ENCODE assay signal across 14 cellular contexts in the genomic region with DNA sequence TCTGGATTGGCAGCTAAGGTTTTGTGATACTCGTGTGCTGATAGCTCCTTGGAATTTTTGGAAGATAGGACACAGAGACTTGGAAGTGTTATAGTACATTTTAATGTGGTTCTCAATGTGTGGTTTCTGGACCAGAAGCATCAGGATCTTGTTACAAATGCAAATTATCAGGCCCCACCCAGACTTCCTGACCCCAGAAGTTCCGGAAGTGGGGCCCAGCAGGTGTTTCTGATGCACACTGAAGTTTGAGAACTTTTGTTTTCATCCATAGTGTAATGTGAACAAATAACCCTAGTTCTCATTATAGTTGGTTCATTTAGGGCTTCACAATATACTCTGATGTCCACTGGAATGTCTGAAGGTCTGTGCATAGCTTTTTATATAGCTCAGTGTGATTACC. TPM values are rescaled to one million over a fixed set of nuclear protein-coding genes. Genes with fewer than 3 reads are reported as not detected.
DNase-seq lines count a peak whose midpoint lies in the region; ATAC-seq and FAIRE-seq lines count a peak whose summit lies in the region.
"Had no signal": no experiment of that assay in that cellular context is flagged by ENCODE, and none has a peak within 500 bp of the region (broad histone marks: within the 10 kb centered on the region; RNA-seq: fewer than 3 reads in every experiment).

No MANE protein-coding gene starts in this region.

- peaks cover 0 to 9% of the 10 kb centered on the region in 2 donors for H3K27me3 Mint-ChIP-seq in T-cell
- no peaks in the 10 kb centered on the region for H3K27me3 Mint-ChIP-seq in stimulated activated memory B cell treated with anti-CD40 and anti-IgM and Interleukin-4, amounts not matched to agents 10 μg/mL and 1 μg/mL and 100 μg/mL, for 72 hours

- FAIRE-seq in RCC 7860 (lab: Jason Lieb, UNC) = no peak
- FAIRE-seq: G401.6 had no signal

- no peaks in the 10 kb centered on the region for H3K9me3 Mint-ChIP-seq in T-cell
- H3K9me3 Mint-ChIP-seq in stimulated activated memory B cell treated with anti-CD40 and anti-IgM and Interleukin-4, amounts not matched to agents 10 μg/mL and 1 μg/mL and 100 μg/mL, for 72 hours = peaks cover 2% of the 10 kb centered on the region

- peak overlapping the region; percentile 85 to 89 for H3K27ac Mint-ChIP-seq in T-cell
- peak overlapping the region; percentile 70 for H3K27ac Mint-ChIP-seq in stimulated activated memory B cell treated with anti-CD40 and anti-IgM and Interleukin-4, amounts not matched to agents 10 μg/mL and 1 μg/mL and 100 μg/mL, for 72 hours

- DNase-seq in stimulated activated CD4-positive, alpha-beta T cell treated with anti-CD3 and anti-CD28 coated beads, Interleukin-15, amount 100 ng/mL, for 24 hours = peak; percentile 3
- DNase-seq in stimulated activated CD4-positive, alpha-beta T cell treated with anti-CD3 and anti-CD28 coated beads, Interleukin-4, amount 100 ng/mL, for 1 hour = no peak
- peak in 28 of 34 experiments; percentile 2 to 43 (median 10) for DNase-seq in T-cell
- DNase-seq in head of caudate nucleus = no peak
- DNase-seq in H4 (ENCODE audit: low spot score) = no peak
- no peak for DNase-seq in RCC 7860 (ENCODE audit: low spot score)
- DNase-seq: NCI-H1436, posterior cingulate gyrus, trophoblast cell had no signal

- CTCF ChIA-PET in T-cell (lab: Charles Lee) = interaction anchor here (0.6 to 1.3 kb wide), 2 partner anchors 66 to 526 kb away, joined by 4 read pairs; no protein-coding TSS in a partner anchor

- POLR2A ChIA-PET in T-cell (lab: Charles Lee) = no interaction called here

- peaks cover 18 to 30% (median 23%) of the 10 kb centered on the region in 3 donors for H3K4me1 Mint-ChIP-seq in T-cell
- peaks cover 23% of the 10 kb centered on the region for H3K4me1 Mint-ChIP-seq in stimulated activated memory B cell treated with anti-CD40 and anti-IgM and Interleukin-4, amounts not matched to agents 10 μg/mL and 1 μg/mL and 100 μg/mL, for 72 hours

- H3K4me3 Mint-ChIP-seq in T-cell = peak overlapping the region in 1 of 3 donors; percentile 37
- no peak overlapping the region for H3K4me3 Mint-ChIP-seq in stimulated activated memory B cell treated with anti-CD40 and anti-IgM and Interleukin-4, amounts not matched to agents 10 μg/mL and 1 μg/mL and 100 μg/mL, for 72 hours

- ATAC-seq in HG02759 (IDR thresholded peaks at IDR 0.05; ENCODE audit: unreplicated experiment) (peak; percentile 63), T-cell (replicated peaks in 1 of 4) (peak in 3 of 4 experiments; percentile 37 to 73 (median 46))
- ATAC-seq in stimulated activated memory B cell treated with anti-CD40 and anti-IgM and Interleukin-4, amounts not matched to agents 10 μg/mL and 1 μg/mL and 100 μg/mL, for 72 hours = no peak

- intact Hi-C loops in head of caudate nucleus (cut with DNase I) = no loop called here

- no peaks in the 10 kb centered on the region for H3K36me3 Mint-ChIP-seq in T-cell
- no peaks in the 10 kb centered on the region for H3K36me3 Mint-ChIP-seq in stimulated activated memory B cell treated with anti-CD40 and anti-IgM and Interleukin-4, amounts not matched to agents 10 μg/mL and 1 μg/mL and 100 μg/mL, for 72 hours

RNA-seq across cellular contexts. Expression of a gene that starts 49.6 kb away (rescaled TPM):
- total RNA-seq in T-cell = 10 to 100 TPM; 21.5 to 32.2 (median 31.5) TPM
- total RNA-seq in H4 (2014; rRNA removed; shearing (Covaris generic)) = 135 and 214 TPM in 2 replicates

RNA-seq across cellular contexts. Expression of a gene that starts 57.6 kb away (rescaled TPM):
- total RNA-seq in T-cell = not detected
- not detected in 2 replicates for total RNA-seq in H4 (2014; rRNA removed; shearing (Covaris generic))
- total RNA-seq: glomerular endothelial cell, lung microvascular endothelial cell had no signal

Comparison
In these comparisons a context has a peak if more than half of its experiments do, and no peak if none do; other contexts are left out.
1. DNase-seq: peak in stimulated activated CD4-positive, alpha-beta T cell treated with anti-CD3 and anti-CD28 coated beads, Interleukin-15, amount 100 ng/mL, for 24 hours (single experiment) and T-cell (28 of 34); none in stimulated activated CD4-positive, alpha-beta T cell treated with anti-CD3 and anti-CD28 coated beads, Interleukin-4, amount 100 ng/mL, for 1 hour (single experiment), head of caudate nucleus (0 of 42), H4 (single experiment) and RCC 7860 (single experiment).